ENCODE assay signal across 15 cellular contexts in genomic region chr3:39434574-39434973, GRCh38. TPM values are rescaled to one million over a fixed set of nuclear protein-coding genes. Genes with fewer than 3 reads are reported as not detected.
A peak's percentile ranks its signal among the peaks of the same experiment; 100 is the strongest.
DNase-seq lines count a peak whose midpoint lies in the region; ATAC-seq and TF ChIP-seq lines count a peak whose summit lies in the region.
"Had no signal": no experiment of that assay in that cellular context is flagged by ENCODE, and none has a peak within 500 bp of the region (broad histone marks: within the 10 kb centered on the region; RNA-seq: fewer than 3 reads in every experiment).

No MANE protein-coding gene starts in this region.

- H2AFZ ChIP-seq in fibroblast of lung (ENCODE audit: low read length), result peak overlapping the region; percentile 72

- no peaks in the 10 kb centered on the region for H3K79me2 ChIP-seq in fibroblast of lung (ENCODE audit: control insufficient read depth, insufficient read depth, low read length)

- H3K4me2 ChIP-seq in fibroblast of lung (ENCODE audit: extremely low read depth, insufficient read depth, low read length), result no peak overlapping the region
- H3K4me2 ChIP-seq: BLaER1 treated with 17β-estradiol and CSF1 and Interleukin-3, amounts not matched to agents 10 nM and 100 nM had no signal

- no peaks in the 10 kb centered on the region for H3K9me3 ChIP-seq in fibroblast of lung (ENCODE audit: control insufficient read depth, insufficient read depth, low read depth, low read length)
- H3K9me3 ChIP-seq: BLaER1 treated with 17β-estradiol and CSF1 and Interleukin-3, amounts not matched to agents 10 nM and 100 nM; SJCRH30 had no signal

- DNase-seq in AG20443 (ENCODE audit: low spot score), result peak; percentile 66
- peak in 1 of 2 donors; percentile 13 for DNase-seq in fibroblast of lung (ENCODE audit: low read depth in 2 of 2)
- no peak for DNase-seq in dermis blood vessel endothelial cell
- DNase-seq in activated gamma-delta T cell treated with Interleukin-2 at 50 U/mL for 16 hours, result no peak
- no peak for DNase-seq in NCI-H2227 (lab: John Stamatoyannopoulos, UW; ENCODE audit: unreplicated experiment)
- DNase-seq: activated CD4-positive, alpha-beta T cell treated with anti-CD3 and anti-CD28 coated beads, Interleukin-2, amount 10 ng/mL, durations not matched to agents 24 days and 14 days; dorsolateral prefrontal cortex; NCI-H2227 treated with DMSO at 0.1 percent for 48 hours; SJCRH30; stimulated activated CD4-positive, alpha-beta T cell treated with anti-CD3 and anti-CD28 coated beads, Interleukin-12 subunit alpha, Interleukin-12 subunit beta, amount 100 ng/mL, for 4 hours; stimulated activated naive CD4-positive, alpha-beta T cell treated with Interleukin-2 at 50 U/mL for 16 hours had no signal

- no peak overlapping the region for H3K27ac ChIP-seq in fibroblast of lung (ENCODE audit: insufficient read depth, low read length)
- H3K27ac ChIP-seq: BLaER1 treated with 17β-estradiol and CSF1 and Interleukin-3, amounts not matched to agents 10 nM and 100 nM; dorsolateral prefrontal cortex; SJCRH30 had no signal

- H3K4me1 ChIP-seq in fibroblast of lung (ENCODE audit: control insufficient read depth, extremely low read depth, insufficient read depth, low read length), result peaks cover 7% of the 10 kb centered on the region
- H3K4me1 ChIP-seq: SJCRH30 had no signal

- H3K4me3 ChIP-seq in fibroblast of lung (replicated peaks in 1 of 4; ENCODE audit: control extremely low read depth in 1 of 4, insufficient read depth in 1 of 4, low read depth in 3 of 4, low read length in 4 of 4), result no peak overlapping the region
- H3K4me3 ChIP-seq: BLaER1 treated with 17β-estradiol and CSF1 and Interleukin-3, amounts not matched to agents 10 nM and 100 nM; SJCRH30 had no signal

- no peak overlapping the region for H3K9ac ChIP-seq in fibroblast of lung (ENCODE audit: insufficient read depth, low read length)
- H3K9ac ChIP-seq: BLaER1 treated with 17β-estradiol and CSF1 and Interleukin-3, amounts not matched to agents 10 nM and 100 nM had no signal

- no peaks in the 10 kb centered on the region for H4K20me1 ChIP-seq in fibroblast of lung (ENCODE audit: control insufficient read depth, extremely low read depth, insufficient read depth, low read length)
- H4K20me1 ChIP-seq: BLaER1 treated with 17β-estradiol and CSF1 and Interleukin-3, amounts not matched to agents 10 nM and 100 nM had no signal

- no peak for TF ChIP-seq CTCF in fibroblast of lung (conservative IDR thresholded peaks at IDR 0.05 in 1 of 2, IDR thresholded peaks at IDR 0.05 in 1 of 2; ENCODE audit: low read depth in 1 of 2, low read length in 2 of 2)

- H3K27me3 ChIP-seq in fibroblast of lung (ENCODE audit: control insufficient read depth, insufficient read depth, low read length), result no peaks in the 10 kb centered on the region
- H3K27me3 ChIP-seq: BLaER1 treated with 17β-estradiol and CSF1 and Interleukin-3, amounts not matched to agents 10 nM and 100 nM; dorsolateral prefrontal cortex; SJCRH30 had no signal

- H3K36me3 ChIP-seq in fibroblast of lung (ENCODE audit: control insufficient read depth, insufficient read depth, low read length), result no peaks in the 10 kb centered on the region
- H3K36me3 ChIP-seq: BLaER1 treated with 17β-estradiol and CSF1 and Interleukin-3, amounts not matched to agents 10 nM and 100 nM; SJCRH30 had no signal

- peak; percentile 62 for ATAC-seq in GM19438 (IDR thresholded peaks at IDR 0.05; ENCODE audit: low read depth, unreplicated experiment)
- ATAC-seq in HG03432 (IDR thresholded peaks at IDR 0.05; ENCODE audit: unreplicated experiment), result peak; percentile 93
- no peak for ATAC-seq in GM21528 (IDR thresholded peaks at IDR 0.05; ENCODE audit: low FRiP score, unreplicated experiment)

RNA-seq across cellular contexts. Expression of gene RPSA, which starts 28.1 kb away (rescaled TPM):
- total RNA-seq in fibroblast of lung, result 1,607 and 2,136 TPM in 2 replicates
- polyA plus RNA-seq in fibroblast of lung, result 2,369 and 2,556 TPM in 2 replicates
- polyA plus RNA-seq in fibroblast of lung (2012), result 2,050 and 2,120 TPM in 2 replicates
- polyA minus RNA-seq in fibroblast of lung (ENCODE audit: low replicate concordance), result 2,125 and 2,781 TPM in 2 replicates
- 934 and 1,256 TPM in 2 replicates for total RNA-seq in dermis blood vessel endothelial cell

RNA-seq across cellular contexts. Expression of gene MOBP, which starts 32.9 kb away (rescaled TPM):
- total RNA-seq in fibroblast of lung (not detected in 2 replicates), dermis blood vessel endothelial cell (0.19 TPM in 1 of 2 replicates, not detected in the other)
- polyA plus RNA-seq in fibroblast of lung, result not detected in 2 replicates
- polyA plus RNA-seq in fibroblast of lung (2012), result not detected in 2 replicates
- polyA minus RNA-seq in fibroblast of lung (ENCODE audit: low replicate concordance), result not detected in 2 replicates
- total RNA-seq: activated CD4-positive, alpha-beta T cell treated with anti-CD3 and anti-CD28 coated beads, Interleukin-2, amount 10 ng/mL, durations not matched to agents 24 days and 14 days had no signal

RNA-seq across cellular contexts. Expression of gene SLC25A38, which starts 51.4 kb away (rescaled TPM):
- total RNA-seq in fibroblast of lung, result 17.7 and 22.0 TPM in 2 replicates
- polyA plus RNA-seq in fibroblast of lung, result 23.3 and 26.9 TPM in 2 replicates
- polyA plus RNA-seq in fibroblast of lung (2012), result 17.1 and 19.9 TPM in 2 replicates
- 11.9 and 25.0 TPM in 2 replicates for polyA minus RNA-seq in fibroblast of lung (ENCODE audit: low replicate concordance)
- total RNA-seq in dermis blood vessel endothelial cell, result 16.4 and 17.4 TPM in 2 replicates
